Comparison of ENCODE assay signal across 8 cellular contexts in genomic region chr2:178397002-178397605, GRCh38. TPM values are rescaled to one million over a fixed set of nuclear protein-coding genes. Genes with fewer than 3 reads are reported as not detected.
DNase-seq lines count a peak whose midpoint lies in the region; ATAC-seq and TF ChIP-seq lines count a peak whose summit lies in the region.

No MANE protein-coding gene starts in this region.

- intact Hi-C loops in Caco-2 (cut with micrococcal nuclease; ENCODE audit: unreplicated experiment): loop anchor here (1.0 kb wide), 1 partner anchor 17 kb away; no protein-coding TSS in a partner anchor
- intact Hi-C loops in left colon (cut with DNase I, micrococcal nuclease): no loop called here
- intact Hi-C loops in uterus (cut with DNase I; ENCODE audit: low total_unique reads): no loop called here

- H3K36me3 ChIP-seq in Caco-2 (ENCODE audit: control insufficient read depth, insufficient read depth, low read length) (no peaks in the 10 kb centered on the region), uterus (no peaks in the 10 kb centered on the region)

- BruUV-seq in Caco-2 (replicated peaks; lab: Mats Ljungman, UMichigan): no TSS peak

- H3K27ac Mint-ChIP-seq in Caco-2 (ENCODE audit: unreplicated experiment) (no peak overlapping the region), brain (no peak overlapping the region)

- H3K27ac ChIP-seq in uterus: no peak overlapping the region

- no peak overlapping the region for H3K4me3 Mint-ChIP-seq in Caco-2 (ENCODE audit: unreplicated experiment)
- no peak overlapping the region for H3K4me3 Mint-ChIP-seq in brain

- H3K4me1 ChIP-seq in Caco-2: peaks cover 7% of the 10 kb centered on the region
- H3K4me1 ChIP-seq in uterus: no peaks in the 10 kb centered on the region

- DNase-seq in Caco-2: peak in 1 of 2 experiments; percentile 16
- peak; percentile 55 for DNase-seq in NCI-H345 (lab: John Stamatoyannopoulos, UW)
- no peak for DNase-seq in left colon
- no peak for DNase-seq in uterus
- no peak for DNase-seq in T1000 (lab: John Stamatoyannopoulos, UW)

- CTCF ChIA-PET in Caco-2 (lab: Charles Lee): interaction anchor here (0.9 to 1.0 kb wide), 2 partner anchors 18 to 22 kb away, joined by 3 to 5 read pairs; no protein-coding TSS in a partner anchor

- peaks cover 22% of the 10 kb centered on the region for H3K4me1 Mint-ChIP-seq in Caco-2 (ENCODE audit: low read depth, unreplicated experiment)
- peaks cover 21% of the 10 kb centered on the region for H3K4me1 Mint-ChIP-seq in brain

- POLR2A ChIA-PET in Caco-2 (lab: Charles Lee): no interaction called here

- H3K9me3 Mint-ChIP-seq in Caco-2 (ENCODE audit: unreplicated experiment) (no peaks in the 10 kb centered on the region), brain (no peaks in the 10 kb centered on the region)

- peak; percentile 55 to 56 for TF ChIP-seq CTCF in Caco-2 (IDR thresholded peaks at IDR 0.05; ENCODE audit: insufficient read depth in 1 of 2, low read depth in 1 of 2, low read length in 1 of 2, severe bottlenecking in 1 of 2, unreplicated experiment in 1 of 2)
- peak; percentile 67 to 77 for TF ChIP-seq CTCF in brain (conservative IDR thresholded peaks at IDR 0.05)
- peak; percentile 52 to 57 (median 54) for TF ChIP-seq CTCF in uterus (IDR thresholded peaks at IDR 0.05)

- H3K27me3 ChIP-seq in Caco-2 (replicated peaks; ENCODE audit: control insufficient read depth, insufficient read depth, low read length) (no peaks in the 10 kb centered on the region), uterus (no peaks in the 10 kb centered on the region)

- ATAC-seq in GM19035 (IDR thresholded peaks at IDR 0.05; ENCODE audit: unreplicated experiment): peak; percentile 94
- peak; percentile 84 for ATAC-seq in HG03139 (IDR thresholded peaks at IDR 0.05; ENCODE audit: unreplicated experiment)
- peak; percentile 63 for ATAC-seq in left colon

- H3K27me3 Mint-ChIP-seq in Caco-2 (ENCODE audit: insufficient read depth, unreplicated experiment): no peaks in the 10 kb centered on the region
- H3K27me3 Mint-ChIP-seq in brain: no peaks in the 10 kb centered on the region

- no peaks in the 10 kb centered on the region for H3K9me3 ChIP-seq in Caco-2
- H3K9me3 ChIP-seq in uterus: no peaks in the 10 kb centered on the region

- no peaks in the 10 kb centered on the region for H3K36me3 Mint-ChIP-seq in Caco-2 (ENCODE audit: insufficient read depth, unreplicated experiment)
- no peaks in the 10 kb centered on the region for H3K36me3 Mint-ChIP-seq in brain

- no peak overlapping the region for H3K4me3 ChIP-seq in Caco-2 (ENCODE audit: low read depth, low read length)
- no peak overlapping the region for H3K4me3 ChIP-seq in uterus

- no peak for TF ChIP-seq POLR2A in uterus (IDR thresholded peaks at IDR 0.05)

RNA-seq across cellular contexts. Expression of gene PRKRA, which starts 53.9 kb away (rescaled TPM):
- 58.3 and 60.2 TPM in 2 replicates for total RNA-seq in Caco-2 (2022)
- polyA plus RNA-seq in brain (ENCODE audit: insufficient read depth, low read depth, low replicate concordance): 54.4 TPM
- total RNA-seq in left colon: 10 to 100 TPM; 31.1 to 31.4 TPM
- total RNA-seq in uterus: 100 to 1,000 TPM in 1 of 4 donors, 10 to 100 TPM in 3; 42.1 to 132 (median 68.8) TPM

RNA-seq across cellular contexts. Expression of gene PJVK, which starts 54.1 kb away (rescaled TPM):
- total RNA-seq in Caco-2 (2022): 2.1 and 2.9 TPM in 2 replicates
- 0.22 TPM for polyA plus RNA-seq in brain (ENCODE audit: insufficient read depth, low read depth, low replicate concordance)
- 1 to 10 TPM; 1.1 TPM for total RNA-seq in left colon
- 1 to 10 TPM in 3 of 4 donors, not detected in 1; 3.8 to 9.4 (median 7.5) TPM for total RNA-seq in uterus
